Comparison of ENCODE assay signal across 13 cellular contexts in the genomic region with DNA sequence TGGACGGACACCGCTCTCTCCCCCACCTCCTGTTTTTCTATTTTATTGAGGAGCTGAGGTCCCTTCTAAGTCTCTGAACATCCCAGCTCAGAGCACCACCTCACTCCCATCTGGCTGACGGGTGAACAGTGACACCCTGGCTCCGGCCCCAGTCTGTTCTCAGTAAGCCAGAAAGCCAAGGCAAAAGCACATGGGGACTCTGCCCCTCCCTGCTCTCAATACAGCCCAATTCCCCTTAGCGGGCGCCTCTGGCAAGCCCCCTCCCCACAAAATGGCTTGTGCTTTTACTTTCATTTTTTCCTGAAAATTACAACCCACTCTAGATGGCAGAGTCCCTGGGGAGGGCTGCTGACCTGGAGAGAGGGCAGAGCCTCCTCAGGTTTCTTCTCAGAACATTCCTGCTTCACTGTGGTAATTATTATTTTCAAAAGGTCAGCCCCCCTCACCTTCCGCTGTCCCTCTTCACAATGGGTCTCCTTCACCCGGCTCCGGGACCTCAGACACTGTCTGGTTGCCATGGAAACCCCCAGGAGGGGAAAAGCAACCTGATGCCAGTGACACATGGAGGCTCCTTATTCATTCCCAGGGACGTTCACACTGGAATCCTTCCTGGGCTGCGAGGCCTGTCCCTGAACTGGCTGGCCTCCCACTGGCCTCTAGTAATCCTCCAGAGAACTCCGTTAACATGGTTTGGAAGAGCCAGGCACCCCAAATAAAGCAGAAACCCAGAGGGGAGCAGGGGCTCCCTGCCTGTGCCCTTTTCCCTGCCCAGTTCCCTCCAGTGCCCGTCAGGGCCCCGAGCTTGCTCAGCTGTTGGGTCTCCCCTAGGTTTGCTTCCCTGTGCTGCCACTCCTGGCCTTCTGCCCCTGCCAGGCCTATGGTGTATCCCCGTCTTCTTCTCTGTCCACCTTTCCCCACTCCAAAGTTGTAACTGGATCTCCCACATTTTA. TPM values are rescaled to one million over a fixed set of nuclear protein-coding genes. Genes with fewer than 3 reads are reported as not detected.
DNase-seq lines count a peak whose midpoint lies in the region; ATAC-seq and TF ChIP-seq lines count a peak whose summit lies in the region.
"Had no signal": no experiment of that assay in that cellular context is flagged by ENCODE, and none has a peak within 500 bp of the region (broad histone marks: within the 10 kb centered on the region; RNA-seq: fewer than 3 reads in every experiment).

No MANE protein-coding gene starts in this region.

- H3K27ac Mint-ChIP-seq in endodermal cell (no peak overlapping the region), progenitor cell of endocrine pancreas (peak overlapping the region; percentile 73)
- H3K27ac Mint-ChIP-seq: activated CD4-positive, alpha-beta T cell treated with anti-CD3 and anti-CD28 coated beads, Interleukin-2, amount 10 ng/mL, durations not matched to agents 7 days and 5 days had no signal

- in situ Hi-C loops in KBM-7 (cut with MboI; ENCODE audit: low pct_unique_long_range_greater_than_20kb, low sequenced_read_pairs), result no loop called here

- 64 to 65% methylated on average over 11 to 15 of the region's 15 CpGs for WGBS in endodermal cell (ENCODE audit: insufficient coverage in 1 of 2, insufficient read length in 1 of 2), 2 experiments
- 64% methylated on average over 15 of the region's 15 CpGs for WGBS in esophagus muscularis mucosa

- no peak for ATAC-seq in HG02840 (IDR thresholded peaks at IDR 0.05; ENCODE audit: low FRiP score, unreplicated experiment)
- ATAC-seq: activated naive CD4-positive, alpha-beta T cell treated with anti-CD3 and anti-CD28 coated beads, Interleukin-2, amount 50 U/mL, for 72 hours had no signal

- H3K27ac ChIP-seq in endodermal cell (ENCODE audit: low read depth, low read length), result peak overlapping the region; percentile 94
- no peak overlapping the region for H3K27ac ChIP-seq in esophagus muscularis mucosa (replicated peaks in 1 of 4)
- H3K27ac ChIP-seq: ovary had no signal

- H3K4me1 ChIP-seq in endodermal cell (ENCODE audit: control insufficient read depth, insufficient read depth, low read length) (no peaks in the 10 kb centered on the region), esophagus muscularis mucosa (peaks cover 0 to 5% (median 0%) of the 10 kb centered on the region in 4 donors)

- H3K27me3 ChIP-seq in endodermal cell (ENCODE audit: control insufficient read depth, insufficient read depth, low read length, poor library complexity, severe bottlenecking) (peaks cover 2% of the 10 kb centered on the region), esophagus muscularis mucosa (no peaks in the 10 kb centered on the region)
- H3K27me3 ChIP-seq: ovary had no signal

- TF ChIP-seq POLR2A in esophagus muscularis mucosa (IDR thresholded peaks at IDR 0.05; ENCODE audit: low read depth), result no peak

- no peak for TF ChIP-seq CTCF in endodermal cell (conservative IDR thresholded peaks at IDR 0.05)
- no peak for TF ChIP-seq CTCF in progenitor cell of endocrine pancreas (IDR thresholded peaks at IDR 0.05; ENCODE audit: unreplicated experiment)
- no peak for TF ChIP-seq CTCF in esophagus muscularis mucosa (IDR thresholded peaks at IDR 0.05)

- no peaks in the 10 kb centered on the region for H3K9me3 ChIP-seq in endodermal cell (ENCODE audit: control insufficient read depth, low read length)
- no peaks in the 10 kb centered on the region for H3K9me3 ChIP-seq in esophagus muscularis mucosa
- H3K9me3 ChIP-seq: ovary had no signal

- TF ChIP-seq EP300 in esophagus muscularis mucosa (IDR thresholded peaks at IDR 0.05), result no peak

- no peaks in the 10 kb centered on the region for H3K36me3 Mint-ChIP-seq in endodermal cell (ENCODE audit: low read depth)
- H3K36me3 Mint-ChIP-seq in progenitor cell of endocrine pancreas (ENCODE audit: insufficient read depth), result peaks cover 21% of the 10 kb centered on the region
- H3K36me3 Mint-ChIP-seq: activated naive CD4-positive, alpha-beta T cell treated with anti-CD3 and anti-CD28 coated beads, Interleukin-2, amount 50 U/mL, for 72 hours had no signal

- H3K9me3 Mint-ChIP-seq in endodermal cell, result no peaks in the 10 kb centered on the region
- no peaks in the 10 kb centered on the region for H3K9me3 Mint-ChIP-seq in progenitor cell of endocrine pancreas (ENCODE audit: low read depth)
- H3K9me3 Mint-ChIP-seq: activated CD4-positive, alpha-beta T cell treated with anti-CD3 and anti-CD28 coated beads, Interleukin-2, amount 10 ng/mL, durations not matched to agents 7 days and 5 days; activated naive CD4-positive, alpha-beta T cell treated with anti-CD3 and anti-CD28 coated beads, Interleukin-2, amount 50 U/mL, for 72 hours had no signal

- no peak overlapping the region for H3K9ac ChIP-seq in endodermal cell (ENCODE audit: extremely low read depth, low read length, poor library complexity, severe bottlenecking)

- no peak overlapping the region for H3K4me3 ChIP-seq in endodermal cell (ENCODE audit: low read length)
- no peak overlapping the region for H3K4me3 ChIP-seq in esophagus muscularis mucosa
- H3K4me3 ChIP-seq: ovary had no signal

- intact Hi-C loops in esophagus muscularis mucosa (cut with DNase I), result no loop called here

- peak; percentile 25 for DNase-seq in ELR (ENCODE audit: low read depth)
- DNase-seq in NCI-H1105 (lab: John Stamatoyannopoulos, UW), result peak; percentile 22
- DNase-seq in endodermal cell, result peak; percentile 76
- DNase-seq in progenitor cell of endocrine pancreas (ENCODE audit: low spot score, unreplicated experiment), result no peak
- DNase-seq in KBM-7, result no peak
- no peak for DNase-seq in esophagus muscularis mucosa (ENCODE audit: extremely low spot score)
- DNase-seq: activated CD4-positive, alpha-beta T cell treated with anti-CD3 and anti-CD28 coated beads, Interleukin-2, amount 10 ng/mL, durations not matched to agents 7 days and 5 days; GF-D8; NCI-H1930; SIG-M5 had no signal

- H3K4me1 Mint-ChIP-seq in endodermal cell (peaks cover 11% of the 10 kb centered on the region), progenitor cell of endocrine pancreas (ENCODE audit: low read depth) (peaks cover 16% of the 10 kb centered on the region)

- H3K27me3 Mint-ChIP-seq in endodermal cell (ENCODE audit: insufficient read depth) (peaks cover 86% of the 10 kb centered on the region), progenitor cell of endocrine pancreas (no peaks in the 10 kb centered on the region)

- H3K36me3 ChIP-seq in endodermal cell (ENCODE audit: control insufficient read depth, insufficient read depth, low read length) (peaks cover 12% of the 10 kb centered on the region), esophagus muscularis mucosa (no peaks in the 10 kb centered on the region)
- H3K36me3 ChIP-seq: ovary had no signal

- no peak overlapping the region for H3K4me3 Mint-ChIP-seq in endodermal cell
- H3K4me3 Mint-ChIP-seq in progenitor cell of endocrine pancreas (ENCODE audit: low read depth), result peak overlapping the region; percentile 51
- H3K4me3 Mint-ChIP-seq: activated CD4-positive, alpha-beta T cell treated with anti-CD3 and anti-CD28 coated beads, Interleukin-2, amount 10 ng/mL, durations not matched to agents 7 days and 5 days had no signal

RNA-seq across cellular contexts. Expression of a gene that starts 15.9 kb away (rescaled TPM):
- 10 to 100 TPM; 12.4 to 21.0 TPM for total RNA-seq in endodermal cell
- 365 TPM for polyA plus RNA-seq in endodermal cell (2013, experiment 1 of 2)
- 366 TPM for polyA plus RNA-seq in endodermal cell (2013, experiment 2 of 2)
- total RNA-seq in progenitor cell of endocrine pancreas, result 424 and 446 TPM in 2 replicates
- not detected for total RNA-seq in esophagus muscularis mucosa
- total RNA-seq: activated CD4-positive, alpha-beta T cell treated with anti-CD3 and anti-CD28 coated beads, Interleukin-2, amount 10 ng/mL, durations not matched to agents 7 days and 5 days; activated naive CD4-positive, alpha-beta T cell treated with anti-CD3 and anti-CD28 coated beads, Interleukin-2, amount 50 U/mL, for 72 hours had no signal

RNA-seq across cellular contexts. Expression of a gene that starts 25.0 kb away (rescaled TPM):
- total RNA-seq in endodermal cell (10 to 100 TPM; 17.3 to 61.6 TPM), progenitor cell of endocrine pancreas (76.1 and 83.9 TPM in 2 replicates), esophagus muscularis mucosa (10 to 100 TPM; 68.6 to 98.8 (median 72.0) TPM)
- 120 TPM for polyA plus RNA-seq in endodermal cell (2013, experiment 1 of 2)
- polyA plus RNA-seq in endodermal cell (2013, experiment 2 of 2), result 114 TPM

Comparison
In these comparisons a context has a peak if more than half of its experiments do, and no peak if none do; other contexts are left out.
1. DNase-seq: peak in ELR (single experiment), NCI-H1105 (single experiment) and endodermal cell (single experiment); none in progenitor cell of endocrine pancreas (single experiment), KBM-7 (single experiment) and esophagus muscularis mucosa (single experiment).
2. RNA of a gene that starts 15.9 kb away (total RNA-seq): 424 to 446 TPM in progenitor cell of endocrine pancreas; 12.4 to 21.0 TPM in endodermal cell and not detected in esophagus muscularis mucosa; every median in the first group is over 10 times any median in the second.